15 cellular contexts compared by ENCODE assay signal in the genomic region with DNA sequence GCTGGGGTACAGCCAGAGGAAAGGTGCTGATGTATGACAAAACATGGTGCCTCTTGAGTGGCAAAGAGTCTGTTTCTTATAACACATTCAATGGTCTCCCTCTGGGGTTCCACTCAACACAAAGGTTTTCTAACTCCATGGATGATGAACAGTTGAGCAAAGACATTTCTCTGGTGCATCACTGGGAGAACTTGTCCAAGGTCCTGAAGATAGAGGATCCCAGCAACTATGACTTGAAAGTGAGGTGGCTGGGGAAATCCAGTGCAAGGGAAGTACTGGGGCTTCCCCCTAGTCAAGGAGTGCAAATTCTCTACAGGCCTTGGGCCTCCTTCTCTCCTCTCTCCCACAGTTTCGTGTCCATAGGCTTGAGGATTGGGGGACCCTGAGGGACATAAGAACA.
"Had no signal": no experiment of that assay in that cellular context is flagged by ENCODE, and none has a peak within 500 bp of the region (broad histone marks: within the 10 kb centered on the region; RNA-seq: fewer than 3 reads in every experiment).

No MANE protein-coding gene starts in this region.

- H3K4me1 ChIP-seq: foreskin keratinocyte, lower lobe of right lung, transverse colon had no signal

- H3K9me3 ChIP-seq: lower lobe of right lung, mucosa of descending colon, transverse colon had no signal

- H3K27me3 ChIP-seq: foreskin keratinocyte, transverse colon had no signal

- H3K36me3 Mint-ChIP-seq: activated naive CD4-positive, alpha-beta T cell treated with anti-CD3 and anti-CD28 coated beads, Interleukin-2, amount 10 ng/mL, durations not matched to agents 7 days and 5 days; naive thymus-derived CD8-positive, alpha-beta T cell; stimulated activated naive B cell treated with anti-CD40 and anti-IgM and Interleukin-4, amounts not matched to agents 10 μg/mL and 1 μg/mL and 100 μg/mL, for 72 hours had no signal

- H3K36me3 ChIP-seq: lower lobe of right lung, transverse colon had no signal

- H3K4me1 Mint-ChIP-seq: activated naive CD4-positive, alpha-beta T cell treated with anti-CD3 and anti-CD28 coated beads, Interleukin-2, amount 10 ng/mL, durations not matched to agents 7 days and 5 days; naive thymus-derived CD8-positive, alpha-beta T cell; stimulated activated naive B cell treated with anti-CD40 and anti-IgM and Interleukin-4, amounts not matched to agents 10 μg/mL and 1 μg/mL and 100 μg/mL, for 72 hours had no signal

- H3K27me3 Mint-ChIP-seq: activated naive CD4-positive, alpha-beta T cell treated with anti-CD3 and anti-CD28 coated beads, Interleukin-2, amount 10 ng/mL, durations not matched to agents 7 days and 5 days; progenitor cell of endocrine pancreas; stimulated activated naive B cell treated with anti-CD40 and anti-IgM and Interleukin-4, amounts not matched to agents 10 μg/mL and 1 μg/mL and 100 μg/mL, for 72 hours had no signal

- H3K27ac ChIP-seq: foreskin keratinocyte, lower lobe of right lung, transverse colon, VCaP had no signal

- H3K9me3 Mint-ChIP-seq: activated naive CD4-positive, alpha-beta T cell treated with anti-CD3 and anti-CD28 coated beads, Interleukin-2, amount 10 ng/mL, durations not matched to agents 7 days and 5 days; naive thymus-derived CD8-positive, alpha-beta T cell; stimulated activated naive B cell treated with anti-CD40 and anti-IgM and Interleukin-4, amounts not matched to agents 10 μg/mL and 1 μg/mL and 100 μg/mL, for 72 hours had no signal

- H3K27ac Mint-ChIP-seq: activated naive CD4-positive, alpha-beta T cell treated with anti-CD3 and anti-CD28 coated beads, Interleukin-2, amount 10 ng/mL, durations not matched to agents 7 days and 5 days; naive thymus-derived CD8-positive, alpha-beta T cell; progenitor cell of endocrine pancreas; stimulated activated naive B cell treated with anti-CD40 and anti-IgM and Interleukin-4, amounts not matched to agents 10 μg/mL and 1 μg/mL and 100 μg/mL, for 72 hours had no signal

- DNase-seq: activated CD4-positive, alpha-beta T cell treated with anti-CD3 and anti-CD28 coated beads for 4 hours; activated CD8-positive, alpha-beta memory T cell treated with anti-CD3 and anti-CD28 coated beads for 24 hours; activated naive CD4-positive, alpha-beta T cell treated with anti-CD3 and anti-CD28 coated beads, Interleukin-2, amount 10 ng/mL, durations not matched to agents 7 days and 5 days; foreskin keratinocyte; head of caudate nucleus; lower lobe of right lung; mucosa of descending colon; naive thymus-derived CD8-positive, alpha-beta T cell; right cardiac atrium; small intestine; stimulated activated naive B cell treated with anti-CD40 and anti-IgM and Interleukin-4, amounts not matched to agents 10 μg/mL and 1 μg/mL and 100 μg/mL, for 72 hours; T-helper 9 cell; transverse colon had no signal

- H3K4me3 ChIP-seq: lower lobe of right lung, mucosa of descending colon, transverse colon had no signal

- H3K4me3 Mint-ChIP-seq: activated naive CD4-positive, alpha-beta T cell treated with anti-CD3 and anti-CD28 coated beads, Interleukin-2, amount 10 ng/mL, durations not matched to agents 7 days and 5 days; naive thymus-derived CD8-positive, alpha-beta T cell; stimulated activated naive B cell treated with anti-CD40 and anti-IgM and Interleukin-4, amounts not matched to agents 10 μg/mL and 1 μg/mL and 100 μg/mL, for 72 hours had no signal
